In genomic region chr3:63473641-63474166, GRCh38 we compare ENCODE assay signal across 2 cellular contexts.
TF ChIP-seq lines count a peak whose summit lies in the region.

No MANE protein-coding gene starts in this region.

TF ChIP-seq in HEK293, 187 proteins besides CTCF, POLR2A, EP300 and RAD21:
- TF ChIP-seq PRDM10 (tag by site-specific recombination; IDR thresholded peaks at IDR 0.05) (0 out of 2 replicates have a peak, but pooled peaks have one; percentile 14), ZBTB44 (tag by site-specific recombination; IDR thresholded peaks at IDR 0.05) (no peak), ZFHX2 (tag by site-specific recombination; conservative IDR thresholded peaks at IDR 0.05) (peak; percentile 51), EGR2 (tag by site-specific recombination; IDR thresholded peaks at IDR 0.05; ENCODE audit: low read depth) (0 out of 2 replicates have a peak, but pooled peaks have one; percentile 9), PRDM4 (tag by site-specific recombination; IDR thresholded peaks at IDR 0.05) (no peak)

TF ChIP-seq in H1, 55 proteins besides CTCF, POLR2A, EP300 and RAD21 (continued from another document):
- TF ChIP-seq CHD7 (IDR thresholded peaks at IDR 0.05; ENCODE audit: insufficient replicate concordance, low read length), result no peak
- TF ChIP-seq BACH1 (IDR thresholded peaks at IDR 0.05; ENCODE audit: low read length), result no peak
- no peak for TF ChIP-seq SUZ12 (IDR thresholded peaks at IDR 0.05; ENCODE audit: low read length)
- no peak for TF ChIP-seq NRF1 (IDR thresholded peaks at IDR 0.05; ENCODE audit: low read depth, low read length)
- TF ChIP-seq JUN (IDR thresholded peaks at IDR 0.05; ENCODE audit: low read depth, low read length), result no peak
TF ChIP-seq in H1: peak in this region for 0.
